18 cellular contexts compared by ENCODE assay signal in the genomic region with DNA sequence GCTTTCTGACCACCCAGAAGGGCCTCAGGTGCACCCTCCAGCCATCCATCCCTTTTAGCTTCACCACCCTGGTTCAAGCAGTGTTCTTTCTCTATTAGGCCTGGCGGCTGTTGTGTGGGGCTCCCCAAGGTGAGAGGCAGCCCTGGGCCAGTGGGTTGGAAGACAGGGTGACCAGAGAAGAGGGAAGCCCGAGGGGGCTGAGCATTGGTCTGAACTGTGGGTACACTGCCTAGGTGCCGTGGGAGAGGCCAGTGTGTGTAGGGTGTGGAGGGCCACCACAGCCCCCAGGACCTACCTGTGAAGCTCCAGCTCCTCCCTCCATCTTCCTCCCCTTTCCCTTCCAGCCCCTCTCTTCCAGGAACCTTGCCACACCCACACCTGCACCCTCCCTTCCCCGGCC. TPM values are rescaled to one million over a fixed set of nuclear protein-coding genes. Genes with fewer than 3 reads are reported as not detected.
DNase-seq lines count a peak whose midpoint lies in the region; ATAC-seq, FAIRE-seq and TF ChIP-seq lines count a peak whose summit lies in the region.
"Had no signal": no experiment of that assay in that cellular context is flagged by ENCODE, and none has a peak within 500 bp of the region (broad histone marks: within the 10 kb centered on the region; RNA-seq: fewer than 3 reads in every experiment).

No MANE protein-coding gene starts in this region.

- no peak for FAIRE-seq in HTR-8/SVneo (lab: Jason Lieb, UNC)
- FAIRE-seq: GM12878, H1 had no signal

- 57 to 85% (median 80%) methylated on average over 3 to 4 of the region's 4 CpGs for WGBS in spleen, 5 donors

- peaks cover 13% of the 10 kb centered on the region for H3K27me3 Mint-ChIP-seq in activated T-helper 2 cell treated with anti-CD3 and anti-CD28 coated beads, Interferon-gamma antibody, Interleukin-2, Interleukin-4, amounts not matched to agents 10 μg/mL and 5 μg/mL and 100 μg/mL, durations not matched to agents 14 hours and 24 hours and 36 hours (ENCODE audit: low read depth)

- no peaks in the 10 kb centered on the region for H3K36me3 ChIP-seq in spleen
- H3K36me3 ChIP-seq: BLaER1 treated with 17β-estradiol and CSF1 and Interleukin-3, amounts not matched to agents 10 nM and 100 nM had no signal

- peaks cover 0 to 7% (median 4%) of the 10 kb centered on the region in 6 donors for H3K4me1 ChIP-seq in spleen
- H3K4me1 ChIP-seq: BLaER1 treated with 17β-estradiol and CSF1 and Interleukin-3, amounts not matched to agents 10 nM and 100 nM had no signal

- H3K27ac ChIP-seq in spleen: no peak overlapping the region
- H3K27ac ChIP-seq: BLaER1 treated with 17β-estradiol and CSF1 and Interleukin-3, amounts not matched to agents 10 nM and 100 nM had no signal

- ATAC-seq in left colon: peak; percentile 22
- ATAC-seq: CD8-positive, alpha-beta T cell; GM12878 had no signal

- no peak overlapping the region for H3K4me3 ChIP-seq in spleen
- H3K4me3 ChIP-seq: BLaER1 treated with 17β-estradiol and CSF1 and Interleukin-3, amounts not matched to agents 10 nM and 100 nM; GM12878 had no signal

- peak; percentile 49 for DNase-seq in activated effector memory CD4-positive, alpha-beta T cell treated with anti-CD3 and anti-CD28 coated beads, Interleukin-2, amount 50 U/mL, for 16 hours
- DNase-seq in activated effector memory CD4-positive, alpha-beta T cell treated with Interleukin-2 at 50 U/mL for 16 hours: no peak
- peak; percentile 6 for DNase-seq in activated T-helper 2 cell treated with anti-CD3 and anti-CD28 coated beads, Interferon-gamma antibody, Interleukin-2, Interleukin-4, amounts not matched to agents 10 μg/mL and 5 μg/mL and 100 μg/mL, durations not matched to agents 14 hours and 24 hours and 36 hours (ENCODE audit: low spot score)
- DNase-seq in left colon (no peak), spleen (peak; percentile 61), NCI-H345 (lab: John Stamatoyannopoulos, UW) (no peak), HTR-8/SVneo (ENCODE audit: insufficient read length, low spot score) (no peak), retina (no peak)
- DNase-seq: 8988T, Calu3, DND-41, EL, H9 had no signal

- H3K9me3 Mint-ChIP-seq in activated T-helper 2 cell treated with anti-CD3 and anti-CD28 coated beads, Interferon-gamma antibody, Interleukin-2, Interleukin-4, amounts not matched to agents 10 μg/mL and 5 μg/mL and 100 μg/mL, durations not matched to agents 14 hours and 24 hours and 36 hours: no peaks in the 10 kb centered on the region
- H3K9me3 Mint-ChIP-seq: CD8-positive, alpha-beta T cell; H9 had no signal

- no peaks in the 10 kb centered on the region for H3K9me3 ChIP-seq in spleen
- H3K9me3 ChIP-seq: BLaER1 treated with 17β-estradiol and CSF1 and Interleukin-3, amounts not matched to agents 10 nM and 100 nM had no signal

- TF ChIP-seq CTCF in spleen (IDR thresholded peaks at IDR 0.05 in 8 of 11, conservative IDR thresholded peaks at IDR 0.05 in 3 of 11): no peak

- no peak overlapping the region for H3K27ac Mint-ChIP-seq in activated T-helper 2 cell treated with anti-CD3 and anti-CD28 coated beads, Interferon-gamma antibody, Interleukin-2, Interleukin-4, amounts not matched to agents 10 μg/mL and 5 μg/mL and 100 μg/mL, durations not matched to agents 14 hours and 24 hours and 36 hours
- H3K27ac Mint-ChIP-seq: B cell; CD8-positive, alpha-beta T cell had no signal

- peaks cover 4% of the 10 kb centered on the region for H3K4me1 Mint-ChIP-seq in activated T-helper 2 cell treated with anti-CD3 and anti-CD28 coated beads, Interferon-gamma antibody, Interleukin-2, Interleukin-4, amounts not matched to agents 10 μg/mL and 5 μg/mL and 100 μg/mL, durations not matched to agents 14 hours and 24 hours and 36 hours (ENCODE audit: low read depth)

- H3K4me3 Mint-ChIP-seq in activated T-helper 2 cell treated with anti-CD3 and anti-CD28 coated beads, Interferon-gamma antibody, Interleukin-2, Interleukin-4, amounts not matched to agents 10 μg/mL and 5 μg/mL and 100 μg/mL, durations not matched to agents 14 hours and 24 hours and 36 hours (ENCODE audit: low read depth): no peak overlapping the region
- H3K4me3 Mint-ChIP-seq: B cell; CD8-positive, alpha-beta T cell had no signal

- no peaks in the 10 kb centered on the region for H3K27me3 ChIP-seq in spleen (replicated peaks in 1 of 7)
- H3K27me3 ChIP-seq: BLaER1 treated with 17β-estradiol and CSF1 and Interleukin-3, amounts not matched to agents 10 nM and 100 nM had no signal

- H3K36me3 Mint-ChIP-seq in activated T-helper 2 cell treated with anti-CD3 and anti-CD28 coated beads, Interferon-gamma antibody, Interleukin-2, Interleukin-4, amounts not matched to agents 10 μg/mL and 5 μg/mL and 100 μg/mL, durations not matched to agents 14 hours and 24 hours and 36 hours (ENCODE audit: low read depth): no peaks in the 10 kb centered on the region
- H3K36me3 Mint-ChIP-seq: CD8-positive, alpha-beta T cell had no signal

- no peak for TF ChIP-seq POLR2A in spleen (IDR thresholded peaks at IDR 0.05)

- intact Hi-C loops in activated T-helper 2 cell treated with anti-CD3 and anti-CD28 coated beads, Interferon-gamma antibody, Interleukin-2, Interleukin-4, amounts not matched to agents 10 μg/mL and 5 μg/mL and 100 μg/mL, durations not matched to agents 14 hours and 24 hours and 36 hours (cut with micrococcal nuclease): no loop called here
- intact Hi-C loops in left colon (cut with DNase I, micrococcal nuclease) (no loop called here), spleen (cut with DNase I; ENCODE audit: low total_unique reads) (no loop called here)

RNA-seq across cellular contexts. Expression of gene MTPAP, which starts 9.1 kb away (rescaled TPM):
- total RNA-seq in activated T-helper 2 cell treated with anti-CD3 and anti-CD28 coated beads, Interferon-gamma antibody, Interleukin-2, Interleukin-4, amounts not matched to agents 10 μg/mL and 5 μg/mL and 100 μg/mL, durations not matched to agents 14 hours and 24 hours and 36 hours: 55.9 and 61.8 TPM in 2 replicates
- total RNA-seq in left colon (10 to 100 TPM; 22.7 to 28.5 TPM), spleen (10 to 100 TPM; 10.0 to 28.3 (median 22.3) TPM)
- 10 to 100 TPM in 1 of 3 donors, 1 to 10 TPM in 2; 6.9 to 10.8 (median 6.9) TPM for polyA plus RNA-seq in spleen

Comparison
In these comparisons a context has a peak if more than half of its experiments do, and no peak if none do; other contexts are left out.
1. DNase-seq: peak in activated effector memory CD4-positive, alpha-beta T cell treated with anti-CD3 and anti-CD28 coated beads, Interleukin-2, amount 50 U/mL, for 16 hours (single experiment), activated T-helper 2 cell treated with anti-CD3 and anti-CD28 coated beads, Interferon-gamma antibody, Interleukin-2, Interleukin-4, amounts not matched to agents 10 μg/mL and 5 μg/mL and 100 μg/mL, durations not matched to agents 14 hours and 24 hours and 36 hours (single experiment) and spleen (single experiment); none in activated effector memory CD4-positive, alpha-beta T cell treated with Interleukin-2 at 50 U/mL for 16 hours (single experiment), left colon (0 of 2), NCI-H345 (single experiment), HTR-8/SVneo (single experiment) and retina (single experiment).